10 cellular contexts compared by ENCODE assay signal in genomic region chr9:127974769-127975261, GRCh38. TPM values are rescaled to one million over a fixed set of nuclear protein-coding genes. Genes with fewer than 3 reads are reported as not detected.
DNase-seq lines count a peak whose midpoint lies in the region; ATAC-seq and TF ChIP-seq lines count a peak whose summit lies in the region.
"Had no signal": no experiment of that assay in that cellular context is flagged by ENCODE, and none has a peak within 500 bp of the region (broad histone marks: within the 10 kb centered on the region; RNA-seq: fewer than 3 reads in every experiment).

No MANE protein-coding gene starts in this region.

- no peak for DNase-seq in activated CD4-positive, alpha-beta T cell treated with anti-CD3 and anti-CD28 coated beads, Interleukin-2, amount 10 ng/mL, durations not matched to agents 7 days and 5 days
- DNase-seq in activated CD4-positive, alpha-beta T cell treated with anti-CD3 and anti-CD28 coated beads, Interleukin-2, amount 50 U/mL, for 1 hour, result no peak
- peak; percentile 45 for DNase-seq in midbrain (lab: John Stamatoyannopoulos, UW)
- peak; percentile 79 to 92 for DNase-seq in tibial artery
- no peak for DNase-seq in stimulated activated CD4-positive, alpha-beta T cell treated with anti-CD3 and anti-CD28 coated beads, Interleukin-12 subunit alpha, Interleukin-12 subunit beta, amount 100 ng/mL, for 4 hours
- DNase-seq: NCI-H1694 treated with DMSO at 0.1 percent for 48 hours had no signal

- H3K4me3 ChIP-seq in tibial artery, result no peak overlapping the region

- H3K9me3 ChIP-seq in tibial artery, result no peaks in the 10 kb centered on the region

- ATAC-seq in GM19467 (IDR thresholded peaks at IDR 0.05; ENCODE audit: unreplicated experiment) (no peak), GM21528 (IDR thresholded peaks at IDR 0.05; ENCODE audit: low FRiP score, unreplicated experiment) (no peak)

- H3K27me3 ChIP-seq in tibial artery, result no peaks in the 10 kb centered on the region

- peak overlapping the region; percentile 96 for H3K27ac ChIP-seq in angular gyrus (ENCODE audit: low read depth, low read length)
- H3K27ac ChIP-seq in tibial artery, result peak overlapping the region; percentile 94
- H3K27ac ChIP-seq: epithelial cell of prostate had no signal

- peaks cover 23 to 98% (median 92%) of the 10 kb centered on the region in 4 donors for H3K4me1 ChIP-seq in tibial artery

- no peaks in the 10 kb centered on the region for H3K27me3 Mint-ChIP-seq in activated CD4-positive, alpha-beta T cell treated with anti-CD3 and anti-CD28 coated beads, Interleukin-2, amount 10 ng/mL, durations not matched to agents 7 days and 5 days

- H3K36me3 ChIP-seq in tibial artery, result no peaks in the 10 kb centered on the region

- peak overlapping the region; percentile 98 for H3K4me3 Mint-ChIP-seq in activated CD4-positive, alpha-beta T cell treated with anti-CD3 and anti-CD28 coated beads, Interleukin-2, amount 10 ng/mL, durations not matched to agents 7 days and 5 days

- H3K36me3 Mint-ChIP-seq in activated CD4-positive, alpha-beta T cell treated with anti-CD3 and anti-CD28 coated beads, Interleukin-2, amount 10 ng/mL, durations not matched to agents 7 days and 5 days (ENCODE audit: low read depth), result peaks cover 94% of the 10 kb centered on the region

- intact Hi-C loops in tibial artery (cut with DNase I; ENCODE audit: low total_unique reads), result loop anchor here (5.0 kb wide), 1 partner anchor 33 kb away; no protein-coding TSS in a partner anchor

- POLR2A ChIA-PET in activated CD4-positive, alpha-beta T cell treated with anti-CD3 and anti-CD28 coated beads, Interleukin-2, amount 10 ng/mL, durations not matched to agents 7 days and 5 days (lab: Charles Lee), result no interaction called here

- CTCF ChIA-PET in activated CD4-positive, alpha-beta T cell treated with anti-CD3 and anti-CD28 coated beads, Interleukin-2, amount 10 ng/mL, durations not matched to agents 7 days and 5 days (lab: Charles Lee), result interaction anchor here (1.2 to 11.7 kb wide), 5 partner anchors 20 to 68 kb away, joined by 3 to 63 read pairs (median 3); no protein-coding TSS in a partner anchor

- peaks cover 62% of the 10 kb centered on the region for H3K4me1 Mint-ChIP-seq in activated CD4-positive, alpha-beta T cell treated with anti-CD3 and anti-CD28 coated beads, Interleukin-2, amount 10 ng/mL, durations not matched to agents 7 days and 5 days

- no peaks in the 10 kb centered on the region for H3K9me3 Mint-ChIP-seq in activated CD4-positive, alpha-beta T cell treated with anti-CD3 and anti-CD28 coated beads, Interleukin-2, amount 10 ng/mL, durations not matched to agents 7 days and 5 days

- TF ChIP-seq CTCF in tibial artery (IDR thresholded peaks at IDR 0.05), result no peak

- H3K27ac Mint-ChIP-seq in activated CD4-positive, alpha-beta T cell treated with anti-CD3 and anti-CD28 coated beads, Interleukin-2, amount 10 ng/mL, durations not matched to agents 7 days and 5 days, result peak overlapping the region; percentile 94

RNA-seq across cellular contexts. Expression of gene EEIG1, which starts 6.0 kb away (rescaled TPM):
- total RNA-seq in activated CD4-positive, alpha-beta T cell treated with anti-CD3 and anti-CD28 coated beads, Interleukin-2, amount 10 ng/mL, durations not matched to agents 7 days and 5 days, result 100 to 1,000 TPM; 412 to 477 TPM

RNA-seq across cellular contexts. Expression of gene DPM2, which starts 37.2 kb away (rescaled TPM):
- total RNA-seq in activated CD4-positive, alpha-beta T cell treated with anti-CD3 and anti-CD28 coated beads, Interleukin-2, amount 10 ng/mL, durations not matched to agents 7 days and 5 days, result 10 to 100 TPM; 79.9 to 80.4 TPM

RNA-seq across cellular contexts. Expression of gene PIP5KL1, which starts 44.2 kb away (rescaled TPM):
- 1 to 10 TPM; 2.5 to 4.1 TPM for total RNA-seq in activated CD4-positive, alpha-beta T cell treated with anti-CD3 and anti-CD28 coated beads, Interleukin-2, amount 10 ng/mL, durations not matched to agents 7 days and 5 days

RNA-seq across cellular contexts. Expression of gene ST6GALNAC4, which starts 58.0 kb away (rescaled TPM):
- 10 to 100 TPM; 16.8 to 22.4 TPM for total RNA-seq in activated CD4-positive, alpha-beta T cell treated with anti-CD3 and anti-CD28 coated beads, Interleukin-2, amount 10 ng/mL, durations not matched to agents 7 days and 5 days

Comparison
In these comparisons a context has a peak if more than half of its experiments do, and no peak if none do; other contexts are left out.
1. DNase-seq: peak in midbrain (single experiment) and tibial artery (2 of 2); none in activated CD4-positive, alpha-beta T cell treated with anti-CD3 and anti-CD28 coated beads, Interleukin-2, amount 10 ng/mL, durations not matched to agents 7 days and 5 days (single experiment), activated CD4-positive, alpha-beta T cell treated with anti-CD3 and anti-CD28 coated beads, Interleukin-2, amount 50 U/mL, for 1 hour (single experiment) and stimulated activated CD4-positive, alpha-beta T cell treated with anti-CD3 and anti-CD28 coated beads, Interleukin-12 subunit alpha, Interleukin-12 subunit beta, amount 100 ng/mL, for 4 hours (single experiment).